In genomic region chr6:3575701-3576100, GRCh38 we compare ENCODE assay signal across 20 cellular contexts.
"Had no signal": no experiment of that assay in that cellular context is flagged by ENCODE, and none has a peak within 500 bp of the region (broad histone marks: within the 10 kb centered on the region; RNA-seq: fewer than 3 reads in every experiment).

No MANE protein-coding gene starts in this region.

- H3K36me3 ChIP-seq: neural progenitor cell, ovary, tibial nerve, upper lobe of right lung, vagina had no signal

- H3K27me3 ChIP-seq: neural progenitor cell, ovary, testis, tibial nerve, upper lobe of right lung, vagina had no signal

- H3K4me2 ChIP-seq: neural progenitor cell, smooth muscle cell had no signal

- DNase-seq: dermis blood vessel endothelial cell; erythroblast; foreskin keratinocyte; left colon; left ventricle myocardium superior; mesenchymal stem cell; midbrain; nucleus accumbens; ovary; right cardiac atrium; stimulated activated CD4-positive, alpha-beta T cell treated with anti-CD3 and anti-CD28 coated beads, Interleukin-4, amount 100 ng/mL, for 24 hours; stimulated activated naive B cell treated with anti-CD40 and anti-IgM and Interleukin-4, amounts not matched to agents 10 μg/mL and 1 μg/mL and 100 μg/mL, for 72 hours; stimulated activated naive CD8-positive, alpha-beta T cell treated with anti-CD3 and anti-CD28 coated beads, Interleukin-15, amount 100 ng/mL, for 72 hours; testis; upper lobe of right lung had no signal

- H3K27ac ChIP-seq: foreskin keratinocyte, neural progenitor cell, ovary, testis, tibial nerve, upper lobe of right lung, vagina had no signal

- H3K4me3 ChIP-seq: lung, neural progenitor cell, ovary, smooth muscle cell, testis, tibial nerve, upper lobe of right lung, vagina had no signal

- H3K9me3 ChIP-seq: ovary, testis, tibial nerve, upper lobe of right lung, vagina had no signal

- H3K4me1 ChIP-seq: foreskin keratinocyte, tibial nerve, upper lobe of right lung, vagina had no signal

- H3K9ac ChIP-seq: neural progenitor cell had no signal
